Comparison of ENCODE assay signal across 8 cellular contexts in genomic region chr1:150186438-150186788, GRCh38. TPM values are rescaled to one million over a fixed set of nuclear protein-coding genes. Genes with fewer than 3 reads are reported as not detected.
A peak's percentile ranks its signal among the peaks of the same experiment; 100 is the strongest.
DNase-seq lines count a peak whose midpoint lies in the region; ATAC-seq and TF ChIP-seq lines count a peak whose summit lies in the region.
"Not testable (repeated sequence)": the region's sequence is repeated elsewhere in the genome, so short reads cannot be mapped to it uniquely, and the experiment has no call there.

No MANE protein-coding gene starts in this region.

- not testable (repeated sequence) for H3K27me3 Mint-ChIP-seq in activated T-cell treated with anti-CD3 and anti-CD28 coated beads, Interleukin-2, amount 50 U/mL, for 24 hours
- peaks cover 6 to 12% (median 7%) of the 10 kb centered on the region in 3 donors for H3K27me3 Mint-ChIP-seq in immature natural killer cell (ENCODE audit: low read depth in 3 of 3)

- not testable (repeated sequence) for H3K9me3 Mint-ChIP-seq in activated T-cell treated with anti-CD3 and anti-CD28 coated beads, Interleukin-2, amount 50 U/mL, for 24 hours; immature natural killer cell

- peaks cover 12% of the 10 kb centered on the region for H3K4me1 Mint-ChIP-seq in activated T-cell treated with anti-CD3 and anti-CD28 coated beads, Interleukin-2, amount 50 U/mL, for 24 hours (ENCODE audit: low read depth)
- H3K4me1 Mint-ChIP-seq in immature natural killer cell, result peaks cover 17 to 20% of the 10 kb centered on the region in 2 donors

- peak overlapping the region in 9 of 11 experiments; percentile 56 to 89 (median 81); a peak in 18 of 22 replicates for H3K27ac ChIP-seq in BLaER1 treated with 17β-estradiol and CSF1 and Interleukin-3, amounts not matched to agents 10 nM and 100 nM
- peak overlapping the region; percentile 44 for H3K27ac ChIP-seq in caudate nucleus (ENCODE audit: low read depth, low read length)
- peak overlapping the region; percentile 31 for H3K27ac ChIP-seq in mesenchymal stem cell (ENCODE audit: low read length, poor library complexity, severe bottlenecking)
- H3K27ac ChIP-seq in thoracic aorta, result peak overlapping the region; percentile 77 to 87

- peaks cover 11 to 60% (median 30%) of the 10 kb centered on the region in 10 experiments for H3K4me1 ChIP-seq in BLaER1 treated with 17β-estradiol and CSF1 and Interleukin-3, amounts not matched to agents 10 nM and 100 nM
- H3K4me1 ChIP-seq in mesenchymal stem cell (ENCODE audit: control insufficient read depth, insufficient read depth, low read depth, low read length), result not testable (repeated sequence)
- H3K4me1 ChIP-seq in skeletal muscle satellite cell (ENCODE audit: control insufficient read depth, insufficient read depth, low read length), result peaks cover 15% of the 10 kb centered on the region
- peaks cover 9 to 36% of the 10 kb centered on the region in 2 donors for H3K4me1 ChIP-seq in thoracic aorta (ENCODE audit: control insufficient read depth in 1 of 2, low read depth in 2 of 2)

- peak overlapping the region; percentile 51 for H3K4me3 Mint-ChIP-seq in activated T-cell treated with anti-CD3 and anti-CD28 coated beads, Interleukin-2, amount 50 U/mL, for 24 hours
- H3K4me3 Mint-ChIP-seq in immature natural killer cell, result peak overlapping the region in 4 of 5 donors; percentile 25 to 78 (median 55)

- peak overlapping the region in 8 of 11 experiments; percentile 31 to 88 (median 62); a peak in 15 of 22 replicates for H3K4me2 ChIP-seq in BLaER1 treated with 17β-estradiol and CSF1 and Interleukin-3, amounts not matched to agents 10 nM and 100 nM
- H3K4me2 ChIP-seq in mesenchymal stem cell (ENCODE audit: low read length, poor library complexity, severe bottlenecking), result not testable (repeated sequence)
- peak overlapping the region; percentile 73 for H3K4me2 ChIP-seq in skeletal muscle satellite cell (ENCODE audit: low read length)

- not testable (repeated sequence) for H2BK15ac ChIP-seq in mesenchymal stem cell (ENCODE audit: low read depth, poor library complexity, severe bottlenecking)

- not testable (repeated sequence) for H3K18ac ChIP-seq in mesenchymal stem cell (ENCODE audit: low read depth in 1 of 2, low read length in 2 of 2)

- DNase-seq in MG63; caudate nucleus (lab: John Stamatoyannopoulos, UW); thoracic aorta (ENCODE audit: low spot score): not testable (repeated sequence)
- DNase-seq in activated T-cell treated with anti-CD3 and anti-CD28 coated beads, Interleukin-2, amount 50 U/mL, for 24 hours, result peak; percentile 32
- DNase-seq in immature natural killer cell (peak in 1 of 3 donors; percentile 14), mesenchymal stem cell (peak; percentile 31)

- 79% methylated on average over 6 of the region's 7 CpGs for WGBS in mesenchymal stem cell

- H4K8ac ChIP-seq in mesenchymal stem cell (ENCODE audit: low read length), result not testable (repeated sequence)

- H3K23ac ChIP-seq in mesenchymal stem cell (ENCODE audit: low read length in 2 of 2), result not testable (repeated sequence)

- not testable (repeated sequence) for H4K20me1 ChIP-seq in BLaER1 treated with 17β-estradiol and CSF1 and Interleukin-3, amounts not matched to agents 10 nM and 100 nM

- not testable (repeated sequence) for H2AFZ ChIP-seq in mesenchymal stem cell (ENCODE audit: low read depth, low read length)

- peak overlapping the region in 7 of 11 experiments; percentile 54 to 80 (median 71); a peak in 14 of 22 replicates for H3K9ac ChIP-seq in BLaER1 treated with 17β-estradiol and CSF1 and Interleukin-3, amounts not matched to agents 10 nM and 100 nM
- peak overlapping the region; percentile 84 for H3K9ac ChIP-seq in mesenchymal stem cell (ENCODE audit: low read length)
- H3K9ac ChIP-seq in skeletal muscle satellite cell (ENCODE audit: low read depth, low read length), result not testable (repeated sequence)

- not testable (repeated sequence) for H3K4ac ChIP-seq in mesenchymal stem cell (ENCODE audit: low read depth in 1 of 2, low read length in 2 of 2)

- peak overlapping the region in 4 of 10 experiments; percentile 28 to 45 (median 36); a peak in 4 of 20 replicates for H3K4me3 ChIP-seq in BLaER1 treated with 17β-estradiol and CSF1 and Interleukin-3, amounts not matched to agents 10 nM and 100 nM
- H3K4me3 ChIP-seq in MG63 (peak overlapping the region; percentile 4; the same call in 1 of the 2 replicates), thoracic aorta (peak overlapping the region; percentile 64)
- H3K4me3 ChIP-seq in mesenchymal stem cell (ENCODE audit: insufficient read depth in 1 of 2, low read depth in 1 of 2, low read length in 2 of 2); skeletal muscle satellite cell (ENCODE audit: low read length): not testable (repeated sequence)

- H3K9me3 ChIP-seq in BLaER1 treated with 17β-estradiol and CSF1 and Interleukin-3, amounts not matched to agents 10 nM and 100 nM (replicated peaks in 1 of 11); MG63; mesenchymal stem cell (ENCODE audit: control insufficient read depth, low read length); skeletal muscle satellite cell (replicated peaks; ENCODE audit: low read length); thoracic aorta: not testable (repeated sequence)

- peak; percentile 20 for ATAC-seq in thoracic aorta (ENCODE audit: insufficient number of reproducible peaks, low FRiP score, low read depth)

- H3K27ac Mint-ChIP-seq in activated T-cell treated with anti-CD3 and anti-CD28 coated beads, Interleukin-2, amount 50 U/mL, for 24 hours, result not testable (repeated sequence)
- peak overlapping the region; percentile 40 to 93 (median 88) for H3K27ac Mint-ChIP-seq in immature natural killer cell

- peak overlapping the region; percentile 49 for H2BK120ac ChIP-seq in mesenchymal stem cell (ENCODE audit: low read depth, low read length)

- H3K79me1 ChIP-seq in mesenchymal stem cell (replicated peaks; ENCODE audit: low read length, poor library complexity, severe bottlenecking), result not testable (repeated sequence)

- not testable (repeated sequence) for TF ChIP-seq CTCF in thoracic aorta (IDR thresholded peaks at IDR 0.05)

- H3K14ac ChIP-seq in mesenchymal stem cell (ENCODE audit: low read length in 2 of 2), result not testable (repeated sequence)

- not testable (repeated sequence) for H4K91ac ChIP-seq in mesenchymal stem cell (ENCODE audit: low read length)

- not testable (repeated sequence) for H2AK5ac ChIP-seq in mesenchymal stem cell (ENCODE audit: low read length, severe bottlenecking)

- not testable (repeated sequence) for H2BK12ac ChIP-seq in mesenchymal stem cell (ENCODE audit: low read length in 2 of 2)

- not testable (repeated sequence) for H2BK5ac ChIP-seq in mesenchymal stem cell (ENCODE audit: low read depth, low read length, poor library complexity, severe bottlenecking)

- H3K27me3 ChIP-seq in BLaER1 treated with 17β-estradiol and CSF1 and Interleukin-3, amounts not matched to agents 10 nM and 100 nM; MG63; mesenchymal stem cell (ENCODE audit: control insufficient read depth in 1 of 2, insufficient read depth in 1 of 2, low read length in 2 of 2); skeletal muscle satellite cell (ENCODE audit: control insufficient read depth, insufficient read depth, low read length); thoracic aorta (replicated peaks; ENCODE audit: insufficient read depth): not testable (repeated sequence)

- H3K36me3 ChIP-seq in BLaER1 treated with 17β-estradiol and CSF1 and Interleukin-3, amounts not matched to agents 10 nM and 100 nM; MG63; mesenchymal stem cell (ENCODE audit: control insufficient read depth in 1 of 2, insufficient read depth in 2 of 2, low read depth in 1 of 2, low read length in 2 of 2); skeletal muscle satellite cell (ENCODE audit: insufficient read depth, low read length); thoracic aorta: not testable (repeated sequence)

- not testable (repeated sequence) for H3K36me3 Mint-ChIP-seq in activated T-cell treated with anti-CD3 and anti-CD28 coated beads, Interleukin-2, amount 50 U/mL, for 24 hours (ENCODE audit: low read depth); immature natural killer cell

RNA-seq across cellular contexts. Expression of gene PLEKHO1, which starts 36.7 kb away (rescaled TPM):
- 9.9 and 15.8 TPM in 2 replicates for total RNA-seq in MG63 (2014; rRNA removed; shearing (Covaris generic); ENCODE audit: low replicate concordance)
- 10 to 100 TPM; 20.6 to 32.5 (median 22.2) TPM for polyA plus RNA-seq in immature natural killer cell
- 73.2 TPM for polyA plus RNA-seq in mesenchymal stem cell (2013, experiment 1 of 2)
- 70.2 TPM for polyA plus RNA-seq in mesenchymal stem cell (2013, experiment 2 of 2)
- 24.8 and 27.1 TPM in 2 replicates for total RNA-seq in skeletal muscle satellite cell (2012; rRNA removed)
- total RNA-seq in thoracic aorta, result 100 to 1,000 TPM; 106 to 125 TPM

RNA-seq across cellular contexts. Expression of gene ANP32E, which starts 49.5 kb away (rescaled TPM):
- 17.0 and 38.7 TPM in 2 replicates for total RNA-seq in MG63 (2014; rRNA removed; shearing (Covaris generic); ENCODE audit: low replicate concordance)
- 10 to 100 TPM; 48.5 to 56.0 (median 54.6) TPM for polyA plus RNA-seq in immature natural killer cell
- 24.6 TPM for polyA plus RNA-seq in mesenchymal stem cell (2013, experiment 1 of 2)
- polyA plus RNA-seq in mesenchymal stem cell (2013, experiment 2 of 2), result 28.0 TPM
- 17.9 and 22.3 TPM in 2 replicates for total RNA-seq in skeletal muscle satellite cell (2012; rRNA removed)
- 10 to 100 TPM; 10.7 to 22.2 TPM for total RNA-seq in thoracic aorta

Comparison
In these comparisons a context has a peak if more than half of its experiments do, and no peak if none do; other contexts are left out.
1. H3K27ac ChIP-seq: peak in every context shown above with its lines; median percentile 82 in thoracic aorta; 81 in BLaER1 treated with 17β-estradiol and CSF1 and Interleukin-3, amounts not matched to agents 10 nM and 100 nM; 44 in caudate nucleus; 31 in mesenchymal stem cell.